Comparison of ENCODE assay signal across 19 cellular contexts in the genomic region with DNA sequence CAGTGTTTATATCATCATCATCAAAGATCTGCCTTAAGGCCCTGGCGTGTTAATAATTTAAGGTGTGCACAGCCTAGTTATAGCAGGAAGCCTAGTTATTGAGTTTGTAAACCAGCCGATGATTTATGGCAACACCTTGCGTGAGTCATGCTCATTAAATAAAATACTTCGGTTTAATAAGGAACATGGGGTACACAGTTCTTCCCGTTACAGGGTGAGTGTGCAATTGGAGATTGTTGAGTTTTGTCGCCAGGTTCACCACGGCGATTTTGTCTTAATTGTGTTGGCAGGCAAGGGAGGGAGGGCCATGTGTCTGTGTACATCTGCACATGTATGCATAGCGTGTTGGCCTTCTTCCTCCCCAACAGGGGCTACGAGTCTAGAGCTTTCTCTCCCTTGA.
DNase-seq lines count a peak whose midpoint lies in the region; ATAC-seq and TF ChIP-seq lines count a peak whose summit lies in the region.
"Had no signal": no experiment of that assay in that cellular context is flagged by ENCODE, and none has a peak within 500 bp of the region (broad histone marks: within the 10 kb centered on the region; RNA-seq: fewer than 3 reads in every experiment).

No MANE protein-coding gene starts in this region.

- ATAC-seq in body of pancreas (peak; percentile 33), sciatic nerve (no peak)
- ATAC-seq: left cardiac atrium, T-cell had no signal

- H3K9me3 ChIP-seq in body of pancreas: no peaks in the 10 kb centered on the region
- H3K9me3 ChIP-seq in SK-N-SH: no peaks in the 10 kb centered on the region
- H3K9me3 ChIP-seq: BLaER1 treated with 17β-estradiol and CSF1 and Interleukin-3, amounts not matched to agents 10 nM and 100 nM; Peyer's patch; testis had no signal

- no peak overlapping the region for H3K4me2 ChIP-seq in SK-N-SH
- H3K4me2 ChIP-seq: BLaER1 treated with 17β-estradiol and CSF1 and Interleukin-3, amounts not matched to agents 10 nM and 100 nM had no signal

- no peaks in the 10 kb centered on the region for H3K36me3 ChIP-seq in body of pancreas (replicated peaks in 1 of 2; ENCODE audit: insufficient read depth in 1 of 2, low read depth in 2 of 2)
- no peaks in the 10 kb centered on the region for H3K36me3 ChIP-seq in SK-N-SH (replicated peaks in 1 of 2; ENCODE audit: control insufficient read depth in 1 of 2, insufficient read depth in 2 of 2, low read length in 1 of 2)
- H3K36me3 ChIP-seq: BLaER1 treated with 17β-estradiol and CSF1 and Interleukin-3, amounts not matched to agents 10 nM and 100 nM; Peyer's patch had no signal

- intact Hi-C loops in body of pancreas (cut with DNase I): no loop called here
- intact Hi-C loops in sciatic nerve (cut with DNase I): no loop called here

- no peak overlapping the region for H3K4me3 ChIP-seq in body of pancreas
- no peak overlapping the region for H3K4me3 ChIP-seq in SK-N-SH (ENCODE audit: low read depth in 2 of 2, low read length in 1 of 2)
- H3K4me3 ChIP-seq: BLaER1 treated with 17β-estradiol and CSF1 and Interleukin-3, amounts not matched to agents 10 nM and 100 nM; Peyer's patch; skin epidermis; testis had no signal

- no peak overlapping the region for H2AFZ ChIP-seq in SK-N-SH (ENCODE audit: low read depth)

- TF ChIP-seq RAD21 in SK-N-SH (IDR thresholded peaks at IDR 0.05; ENCODE audit: low read length): no peak

- H3K9ac ChIP-seq in SK-N-SH: no peak overlapping the region
- H3K9ac ChIP-seq: BLaER1 treated with 17β-estradiol and CSF1 and Interleukin-3, amounts not matched to agents 10 nM and 100 nM had no signal

- no peaks in the 10 kb centered on the region for H3K4me1 ChIP-seq in body of pancreas
- H3K4me1 ChIP-seq in SK-N-SH (ENCODE audit: control insufficient read depth in 1 of 2, insufficient read depth in 2 of 2, low read depth in 1 of 2, low read length in 1 of 2): no peaks in the 10 kb centered on the region; a peak in 1 of 4 replicates
- H3K4me1 ChIP-seq: BLaER1 treated with 17β-estradiol and CSF1 and Interleukin-3, amounts not matched to agents 10 nM and 100 nM; Peyer's patch; testis had no signal

- WGBS in body of pancreas, 2 donors: 26 to 39% methylated on average over 10 of the region's 10 CpGs
- 9% methylated on average over 10 of the region's 10 CpGs for WGBS in SK-N-SH (ENCODE audit: low lambda C conversion rate)

- TF ChIP-seq EP300 in SK-N-SH (IDR thresholded peaks at IDR 0.05; ENCODE audit: borderline replicate concordance in 1 of 2, low read depth in 1 of 2, low read length in 1 of 2): no peak

- peak; percentile 30 for DNase-seq in HEK293T (ENCODE audit: extremely low spot score)
- peak; percentile 79 for DNase-seq in NCI-H146 treated with DMSO at 0.1 percent for 48 hours (lab: John Stamatoyannopoulos, UW; ENCODE audit: unreplicated experiment)
- no peak for DNase-seq in body of pancreas
- peak; percentile 88 for DNase-seq in renal cortical epithelial cell (ENCODE audit: low read depth)
- no peak for DNase-seq in SK-N-SH
- no peak for DNase-seq in sciatic nerve (ENCODE audit: low spot score)
- no peak for DNase-seq in stimulated activated CD4-positive, alpha-beta T cell treated with anti-CD3 and anti-CD28 coated beads, Interleukin-4, amount 100 ng/mL, for 4 hours
- DNase-seq: activated CD8-positive, alpha-beta memory T cell treated with anti-CD3 and anti-CD28 coated beads for 24 hours; DND-41; effector CD8-positive, alpha-beta T cell; hypothalamus; left cardiac atrium; NCI-H1105; NCI-H510A treated with DMSO at 0.1 percent for 48 hours; Peyer's patch; T-cell; testis had no signal

- no peaks in the 10 kb centered on the region for H3K9me2 ChIP-seq in SK-N-SH

- H3K27ac ChIP-seq in body of pancreas (no peak overlapping the region), SK-N-SH (ENCODE audit: low read depth in 2 of 2, low read length in 1 of 2) (no peak overlapping the region)
- H3K27ac ChIP-seq: BLaER1 treated with 17β-estradiol and CSF1 and Interleukin-3, amounts not matched to agents 10 nM and 100 nM; Peyer's patch; testis had no signal

- H4K20me1 ChIP-seq in SK-N-SH (ENCODE audit: insufficient read depth): no peaks in the 10 kb centered on the region
- H4K20me1 ChIP-seq: BLaER1 treated with 17β-estradiol and CSF1 and Interleukin-3, amounts not matched to agents 10 nM and 100 nM had no signal

- peaks cover 1% of the 10 kb centered on the region for H3F3A ChIP-seq in SK-N-SH (replicated peaks; ENCODE audit: insufficient read depth)

- no peak for TF ChIP-seq POLR2A in body of pancreas (IDR thresholded peaks at IDR 0.05)

- no peaks in the 10 kb centered on the region for H3K27me3 ChIP-seq in body of pancreas
- H3K27me3 ChIP-seq in SK-N-SH (ENCODE audit: insufficient read depth): peaks cover 41% of the 10 kb centered on the region; the same call in 1 of the 2 replicates
- H3K27me3 ChIP-seq: BLaER1 treated with 17β-estradiol and CSF1 and Interleukin-3, amounts not matched to agents 10 nM and 100 nM; Peyer's patch; testis had no signal

- CTCF ChIA-PET in HEK293T (lab: Yijun Ruan, JAX): no interaction called here
- CTCF ChIA-PET in SK-N-SH (lab: Yijun Ruan, JAX): no interaction called here

- TF ChIP-seq CTCF in body of pancreas (IDR thresholded peaks at IDR 0.05): no peak
- no peak for TF ChIP-seq CTCF in SK-N-SH (IDR thresholded peaks at IDR 0.05)

- POLR2A ChIA-PET in HEK293T (lab: Yijun Ruan, JAX): interaction anchor here (0.6 to 1.2 kb wide), 2 partner anchors 14 to 85 kb away, joined by 3 read pairs; no protein-coding TSS in a partner anchor
- POLR2A ChIA-PET in SK-N-SH (lab: Yijun Ruan, JAX): no interaction called here

- H3K79me2 ChIP-seq in SK-N-SH (ENCODE audit: insufficient read depth): no peaks in the 10 kb centered on the region

TF ChIP-seq in HEK293T, 16 proteins besides CTCF, POLR2A, EP300 and RAD21:
- TF ChIP-seq CTBP1 (IDR thresholded peaks at IDR 0.05; ENCODE audit: borderline replicate concordance): no peak
- TF ChIP-seq TARDBP (IDR thresholded peaks at IDR 0.05): no peak
- no peak for TF ChIP-seq BHLHE40 (IDR thresholded peaks at IDR 0.05; ENCODE audit: borderline replicate concordance)
- no peak for TF ChIP-seq LEF1 (IDR thresholded peaks at IDR 0.05; ENCODE audit: borderline replicate concordance)
- no peak for TF ChIP-seq HDGF (IDR thresholded peaks at IDR 0.05; ENCODE audit: borderline replicate concordance)
- no peak for TF ChIP-seq SUZ12 (IDR thresholded peaks at IDR 0.05)
- peak; percentile 78 for TF ChIP-seq ARNT (IDR thresholded peaks at IDR 0.05)
- no peak for TF ChIP-seq SP1 (IDR thresholded peaks at IDR 0.05)
- peak; percentile 48 for TF ChIP-seq L3MBTL2 (conservative IDR thresholded peaks at IDR 0.05)
- TF ChIP-seq FOXM1 (IDR thresholded peaks at IDR 0.05; ENCODE audit: borderline replicate concordance): no peak
- TF ChIP-seq, protein P1, sequence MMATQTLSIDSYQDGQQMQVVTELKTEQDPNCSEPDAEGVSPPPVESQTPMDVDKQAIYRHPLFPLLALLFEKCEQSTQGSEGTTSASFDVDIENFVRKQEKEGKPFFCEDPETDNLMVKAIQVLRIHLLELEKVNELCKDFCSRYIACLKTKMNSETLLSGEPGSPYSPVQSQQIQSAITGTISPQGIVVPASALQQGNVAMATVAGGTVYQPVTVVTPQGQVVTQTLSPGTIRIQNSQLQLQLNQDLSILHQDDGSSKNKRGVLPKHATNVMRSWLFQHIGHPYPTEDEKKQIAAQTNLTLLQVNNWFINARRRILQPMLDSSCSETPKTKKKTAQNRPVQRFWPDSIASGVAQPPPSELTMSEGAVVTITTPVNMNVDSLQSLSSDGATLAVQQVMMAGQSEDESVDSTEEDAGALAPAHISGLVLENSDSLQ (IDR thresholded peaks at IDR 0.05): peak; percentile 87
TF ChIP-seq in HEK293T: peak in this region for 3.

TF ChIP-seq in SK-N-SH, 30 proteins besides CTCF, POLR2A, EP300 and RAD21 (continues in another document):
- TF ChIP-seq MXI1 (IDR thresholded peaks at IDR 0.05; ENCODE audit: low read depth, low read length): no peak
- no peak for TF ChIP-seq MEF2A (IDR thresholded peaks at IDR 0.05; ENCODE audit: borderline replicate concordance, low read depth)
- no peak for TF ChIP-seq SMC3 (IDR thresholded peaks at IDR 0.05; ENCODE audit: low read depth, low read length)
- TF ChIP-seq, protein P2, sequence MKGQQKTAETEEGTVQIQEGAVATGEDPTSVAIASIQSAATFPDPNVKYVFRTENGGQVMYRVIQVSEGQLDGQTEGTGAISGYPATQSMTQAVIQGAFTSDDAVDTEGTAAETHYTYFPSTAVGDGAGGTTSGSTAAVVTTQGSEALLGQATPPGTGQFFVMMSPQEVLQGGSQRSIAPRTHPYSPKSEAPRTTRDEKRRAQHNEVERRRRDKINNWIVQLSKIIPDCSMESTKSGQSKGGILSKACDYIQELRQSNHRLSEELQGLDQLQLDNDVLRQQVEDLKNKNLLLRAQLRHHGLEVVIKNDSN (IDR thresholded peaks at IDR 0.05; ENCODE audit: borderline replicate concordance, low read depth): no peak
- TF ChIP-seq YY1 (IDR thresholded peaks at IDR 0.05; ENCODE audit: low read depth): no peak
- TF ChIP-seq, protein P3, sequence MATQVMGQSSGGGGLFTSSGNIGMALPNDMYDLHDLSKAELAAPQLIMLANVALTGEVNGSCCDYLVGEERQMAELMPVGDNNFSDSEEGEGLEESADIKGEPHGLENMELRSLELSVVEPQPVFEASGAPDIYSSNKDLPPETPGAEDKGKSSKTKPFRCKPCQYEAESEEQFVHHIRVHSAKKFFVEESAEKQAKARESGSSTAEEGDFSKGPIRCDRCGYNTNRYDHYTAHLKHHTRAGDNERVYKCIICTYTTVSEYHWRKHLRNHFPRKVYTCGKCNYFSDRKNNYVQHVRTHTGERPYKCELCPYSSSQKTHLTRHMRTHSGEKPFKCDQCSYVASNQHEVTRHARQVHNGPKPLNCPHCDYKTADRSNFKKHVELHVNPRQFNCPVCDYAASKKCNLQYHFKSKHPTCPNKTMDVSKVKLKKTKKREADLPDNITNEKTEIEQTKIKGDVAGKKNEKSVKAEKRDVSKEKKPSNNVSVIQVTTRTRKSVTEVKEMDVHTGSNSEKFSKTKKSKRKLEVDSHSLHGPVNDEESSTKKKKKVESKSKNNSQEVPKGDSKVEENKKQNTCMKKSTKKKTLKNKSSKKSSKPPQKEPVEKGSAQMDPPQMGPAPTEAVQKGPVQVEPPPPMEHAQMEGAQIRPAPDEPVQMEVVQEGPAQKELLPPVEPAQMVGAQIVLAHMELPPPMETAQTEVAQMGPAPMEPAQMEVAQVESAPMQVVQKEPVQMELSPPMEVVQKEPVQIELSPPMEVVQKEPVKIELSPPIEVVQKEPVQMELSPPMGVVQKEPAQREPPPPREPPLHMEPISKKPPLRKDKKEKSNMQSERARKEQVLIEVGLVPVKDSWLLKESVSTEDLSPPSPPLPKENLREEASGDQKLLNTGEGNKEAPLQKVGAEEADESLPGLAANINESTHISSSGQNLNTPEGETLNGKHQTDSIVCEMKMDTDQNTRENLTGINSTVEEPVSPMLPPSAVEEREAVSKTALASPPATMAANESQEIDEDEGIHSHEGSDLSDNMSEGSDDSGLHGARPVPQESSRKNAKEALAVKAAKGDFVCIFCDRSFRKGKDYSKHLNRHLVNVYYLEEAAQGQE (IDR thresholded peaks at IDR 0.05; ENCODE audit: low read depth, low read length): no peak
- TF ChIP-seq RXRA (IDR thresholded peaks at IDR 0.05; ENCODE audit: borderline replicate concordance, low read depth): no peak

Comparison
In these comparisons a context has a peak if more than half of its experiments do, and no peak if none do; other contexts are left out.
1. DNase-seq: peak in HEK293T (single experiment), NCI-H146 treated with DMSO at 0.1 percent for 48 hours (single experiment) and renal cortical epithelial cell (single experiment); none in body of pancreas (0 of 4), SK-N-SH (single experiment), sciatic nerve (single experiment) and stimulated activated CD4-positive, alpha-beta T cell treated with anti-CD3 and anti-CD28 coated beads, Interleukin-4, amount 100 ng/mL, for 4 hours (0 of 2).